Comparison of ENCODE assay signal across 1 cellular context in the genomic region with DNA sequence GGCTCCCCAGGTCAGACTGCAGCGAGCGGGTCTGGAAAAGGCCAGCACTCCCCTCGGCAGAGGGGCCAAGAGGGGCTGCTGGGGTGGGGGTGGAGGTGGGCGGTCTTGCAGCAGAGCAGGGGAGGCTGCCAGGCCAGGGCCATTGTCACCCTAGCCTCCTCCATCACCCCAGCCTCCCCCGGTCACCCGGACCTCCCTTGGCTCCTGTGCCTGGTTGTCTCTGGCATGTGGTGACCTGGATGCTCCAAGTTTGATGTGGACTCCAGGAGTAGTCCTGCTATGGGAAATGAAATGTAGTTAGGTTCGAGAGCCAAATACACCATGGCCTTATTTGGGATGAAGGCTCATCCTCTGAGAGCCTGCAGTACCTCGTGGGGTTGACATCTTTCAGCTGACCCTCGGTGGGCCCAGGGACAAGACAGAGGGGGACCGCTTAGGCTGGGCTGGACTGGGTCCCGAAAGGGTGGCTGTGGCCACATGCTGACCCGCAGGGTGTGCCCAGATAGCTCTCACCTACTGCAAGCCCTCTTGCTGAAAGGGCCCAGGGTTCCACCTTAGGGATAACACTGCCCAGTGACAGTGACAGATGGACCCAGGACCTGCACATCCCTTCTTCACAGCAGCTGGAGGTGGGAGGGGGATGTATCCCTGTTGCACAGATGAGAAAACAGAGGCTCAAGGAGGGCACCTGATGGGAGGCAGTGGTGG.
TF ChIP-seq lines count a peak whose summit lies in the region.

No MANE protein-coding gene starts in this region.

TF ChIP-seq in HCT116, 20 proteins besides CTCF, POLR2A, EP300 and RAD21 (continued from another document):
- TF ChIP-seq ZBTB33 (IDR thresholded peaks at IDR 0.05; ENCODE audit: extremely low read depth, insufficient replicate concordance, low read length) (no peak), ZNF274 (IDR thresholded peaks at IDR 0.05; ENCODE audit: low read depth, low read length) (no peak), REST (IDR thresholded peaks at IDR 0.05; ENCODE audit: low read depth) (no peak), SRF (IDR thresholded peaks at IDR 0.05; ENCODE audit: low read depth) (no peak), CBX3 (IDR thresholded peaks at IDR 0.05; ENCODE audit: low read depth) (no peak), ELF1 (IDR thresholded peaks at IDR 0.05; ENCODE audit: borderline replicate concordance, low read depth) (no peak), ATF3 (IDR thresholded peaks at IDR 0.05) (no peak), CEBPB (IDR thresholded peaks at IDR 0.05; ENCODE audit: low read depth) (no peak), EZH2 (IDR thresholded peaks at IDR 0.05) (no peak), POLR2AphosphoS5 (IDR thresholded peaks at IDR 0.05; ENCODE audit: low read depth, low read length) (no peak)
TF ChIP-seq in HCT116: peak in this region for 0.
